In the genomic region with DNA sequence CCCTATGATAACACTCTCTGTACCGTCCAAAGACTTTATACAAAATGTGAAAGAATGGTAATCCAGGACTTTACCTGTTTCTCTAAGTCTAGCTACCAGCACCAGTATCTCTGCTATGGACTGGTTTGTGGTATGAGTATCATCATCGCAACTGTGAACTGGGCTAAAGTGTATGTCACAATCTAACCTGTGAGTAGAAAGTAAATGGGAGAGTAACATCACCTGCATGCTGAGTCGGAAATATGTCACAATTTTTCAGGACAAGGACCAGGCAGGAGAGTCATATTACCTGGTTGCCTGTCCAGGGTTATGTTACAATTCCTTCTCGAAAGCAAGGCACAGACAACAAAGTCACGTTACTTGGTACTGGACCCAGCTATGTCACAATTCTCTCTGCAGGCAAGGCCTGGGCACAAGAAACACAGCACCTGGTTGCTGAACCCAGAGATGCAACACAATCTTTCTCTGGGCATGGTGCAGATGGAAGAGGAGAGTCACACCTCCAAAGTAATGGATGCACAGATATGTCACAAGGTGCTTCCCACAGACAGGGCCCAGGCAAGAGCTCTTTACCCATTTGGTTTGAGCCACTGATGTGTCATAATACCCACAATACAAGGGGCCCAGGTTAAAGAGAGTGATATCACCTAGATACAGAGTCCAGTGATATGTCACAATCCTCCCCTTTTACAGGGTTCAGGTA, we compare ENCODE assay signal across 1 cellular context.
TF ChIP-seq lines count a peak whose summit lies in the region.

No MANE protein-coding gene starts in this region.

TF ChIP-seq in H1, 55 proteins besides CTCF, POLR2A, EP300 and RAD21:
- TF ChIP-seq POLR2AphosphoS5 (IDR thresholded peaks at IDR 0.05; ENCODE audit: low read depth, low read length): peak; percentile 20; the same call in 1 of the 2 replicates
- TF ChIP-seq, protein P1, sequence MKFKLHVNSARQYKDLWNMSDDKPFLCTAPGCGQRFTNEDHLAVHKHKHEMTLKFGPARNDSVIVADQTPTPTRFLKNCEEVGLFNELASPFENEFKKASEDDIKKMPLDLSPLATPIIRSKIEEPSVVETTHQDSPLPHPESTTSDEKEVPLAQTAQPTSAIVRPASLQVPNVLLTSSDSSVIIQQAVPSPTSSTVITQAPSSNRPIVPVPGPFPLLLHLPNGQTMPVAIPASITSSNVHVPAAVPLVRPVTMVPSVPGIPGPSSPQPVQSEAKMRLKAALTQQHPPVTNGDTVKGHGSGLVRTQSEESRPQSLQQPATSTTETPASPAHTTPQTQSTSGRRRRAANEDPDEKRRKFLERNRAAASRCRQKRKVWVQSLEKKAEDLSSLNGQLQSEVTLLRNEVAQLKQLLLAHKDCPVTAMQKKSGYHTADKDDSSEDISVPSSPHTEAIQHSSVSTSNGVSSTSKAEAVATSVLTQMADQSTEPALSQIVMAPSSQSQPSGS (IDR thresholded peaks at IDR 0.05; ENCODE audit: low read length): no peak
TF ChIP-seq in H1: peak in this region for 1.
